ENCODE assay signal across 9 cellular contexts in genomic region chr6:8059129-8059528, GRCh38.
DNase-seq lines count a peak whose midpoint lies in the region; ATAC-seq and TF ChIP-seq lines count a peak whose summit lies in the region.
"Had no signal": no experiment of that assay in that cellular context is flagged by ENCODE, and none has a peak within 500 bp of the region (broad histone marks: within the 10 kb centered on the region; RNA-seq: fewer than 3 reads in every experiment).

No MANE protein-coding gene starts in this region.

- TF ChIP-seq CTCF in AG10803 (conservative IDR thresholded peaks at IDR 0.05; ENCODE audit: low read length): peak; percentile 41
- peak; percentile 4 for TF ChIP-seq CTCF in GM12865 (IDR thresholded peaks at IDR 0.05; ENCODE audit: insufficient read depth, low read depth, low read length, missing control alignments)

- no peak for ATAC-seq in HG02981 (IDR thresholded peaks at IDR 0.05; ENCODE audit: unreplicated experiment)

- H3K4me3 ChIP-seq in AG10803 (ENCODE audit: low read length) (no peak overlapping the region), GM12865 (ENCODE audit: low read depth, low read length) (no peak overlapping the region)

- peak; percentile 57 for DNase-seq in AG10803 (ENCODE audit: low read depth)
- peak; percentile 33 for DNase-seq in GM12865 (ENCODE audit: low read depth)
- peak; percentile 22 for DNase-seq in SW480 (ENCODE audit: low spot score)
- DNase-seq in hepatic stellate cell (ENCODE audit: low spot score): peak; percentile 15
- no peak for DNase-seq in NCI-H1417 treated with DMSO at 0.1 percent for 48 hours (lab: John Stamatoyannopoulos, UW)
- DNase-seq in hypothalamus (lab: John Stamatoyannopoulos, UW): no peak
- DNase-seq in NCI-H510A (lab: John Stamatoyannopoulos, UW): no peak
- DNase-seq: naive B cell had no signal

Comparison
In these comparisons a context has a peak if more than half of its experiments do, and no peak if none do; other contexts are left out.
1. DNase-seq: peak in AG10803 (single experiment), GM12865 (single experiment), SW480 (single experiment) and hepatic stellate cell (single experiment); none in NCI-H1417 treated with DMSO at 0.1 percent for 48 hours (single experiment), hypothalamus (0 of 51) and NCI-H510A (single experiment).